ENCODE assay signal across 24 cellular contexts in genomic region chr13:90738881-90739280, GRCh38.
DNase-seq lines count a peak whose midpoint lies in the region; ATAC-seq and TF ChIP-seq lines count a peak whose summit lies in the region.
"Had no signal": no experiment of that assay in that cellular context is flagged by ENCODE, and none has a peak within 500 bp of the region (broad histone marks: within the 10 kb centered on the region; RNA-seq: fewer than 3 reads in every experiment).

No MANE protein-coding gene starts in this region.

- H3K36me3 Mint-ChIP-seq in CD4-positive, alpha-beta T cell (ENCODE audit: low read depth): no peaks in the 10 kb centered on the region
- H3K36me3 Mint-ChIP-seq: CD8-positive, alpha-beta memory T cell had no signal

- no peak overlapping the region for H3K4ac ChIP-seq in mesendoderm (ENCODE audit: low read depth, low read length)

- H3K79me1 ChIP-seq in mesendoderm (ENCODE audit: low read length): no peaks in the 10 kb centered on the region

- POLR2A ChIA-PET in CD4-positive, alpha-beta T cell (lab: Charles Lee): no interaction called here

- intact Hi-C loops in CD4-positive, alpha-beta T cell (cut with DNase I, micrococcal nuclease): no loop called here

- peaks cover 9% of the 10 kb centered on the region for H3K9me3 Mint-ChIP-seq in CD4-positive, alpha-beta T cell

- no peak overlapping the region for H4K5ac ChIP-seq in mesendoderm (ENCODE audit: low read length)

- H3K27me3 ChIP-seq in mesendoderm (ENCODE audit: insufficient read depth, low read length, poor library complexity): no peaks in the 10 kb centered on the region
- no peaks in the 10 kb centered on the region for H3K27me3 ChIP-seq in CD4-positive, alpha-beta T cell (ENCODE audit: control insufficient read depth, insufficient read depth, low read length)

- DNase-seq in EL: peak; percentile 67
- peak; percentile 56 for DNase-seq in amniotic epithelial cell (ENCODE audit: low read depth)
- peak; percentile 8 for DNase-seq in mesendoderm
- DNase-seq in CD4-positive, alpha-beta T cell: no peak
- DNase-seq in NCI-H774 (lab: John Stamatoyannopoulos, UW): no peak
- DNase-seq in superior temporal gyrus (ENCODE audit: extremely low spot score): no peak
- DNase-seq in effector CD8-positive, alpha-beta T cell (lab: John Stamatoyannopoulos, UW): no peak
- DNase-seq: AML-193; C1 segment of cervical spinal cord; Calu3; CD8-positive, alpha-beta memory T cell; DMS53; H7; Karpas-422; MM.1S; NCI-H1048; NCI-H1417 treated with DMSO at 0.1 percent for 48 hours; NCI-H187; NCI-H2107; PC-9; SHP77 treated with DMSO at 0.1 percent for 48 hours; SW 1271 had no signal

- no peak overlapping the region for H2BK15ac ChIP-seq in mesendoderm (replicated peaks; ENCODE audit: low read depth)

- H3K4me3 Mint-ChIP-seq in CD4-positive, alpha-beta T cell: no peak overlapping the region
- H3K4me3 Mint-ChIP-seq: CD8-positive, alpha-beta memory T cell had no signal

- H3K79me2 ChIP-seq in mesendoderm (ENCODE audit: control insufficient read depth, insufficient read depth, low read length): no peaks in the 10 kb centered on the region

- no peak overlapping the region for H2BK120ac ChIP-seq in mesendoderm (ENCODE audit: low read depth, low read length)

- H3K27ac ChIP-seq in mesendoderm (ENCODE audit: low read depth, low read length): no peak overlapping the region
- no peak overlapping the region for H3K27ac ChIP-seq in CD4-positive, alpha-beta T cell (ENCODE audit: low read depth, low read length)
- H3K27ac ChIP-seq: PC-9, RWPE1, SK-N-MC had no signal

- no peaks in the 10 kb centered on the region for H3K9me3 ChIP-seq in CD4-positive, alpha-beta T cell (ENCODE audit: control insufficient read depth, low read length)

- no peak overlapping the region for H3K9ac ChIP-seq in mesendoderm (ENCODE audit: low read length)

- H3K18ac ChIP-seq in mesendoderm (ENCODE audit: low read length): no peak overlapping the region

- no peak for ATAC-seq in CD4-positive, alpha-beta T cell (ENCODE audit: poor library complexity)

- H3K23ac ChIP-seq in mesendoderm (ENCODE audit: low read length): no peak overlapping the region

- H2BK5ac ChIP-seq in mesendoderm (ENCODE audit: low read length): no peak overlapping the region

- no peaks in the 10 kb centered on the region for H3K4me1 ChIP-seq in mesendoderm (ENCODE audit: control insufficient read depth, low read depth, low read length)

- H3K4me3 ChIP-seq in mesendoderm (ENCODE audit: low read length): no peak overlapping the region
- H3K4me3 ChIP-seq: PC-9, SK-N-MC had no signal

- TF ChIP-seq CTCF in CD4-positive, alpha-beta T cell (IDR thresholded peaks at IDR 0.05): no peak

- no peaks in the 10 kb centered on the region for H3K4me1 Mint-ChIP-seq in CD4-positive, alpha-beta T cell (ENCODE audit: low read depth)
- H3K4me1 Mint-ChIP-seq: CD8-positive, alpha-beta memory T cell had no signal

- no peak overlapping the region for H3K4me2 ChIP-seq in mesendoderm (ENCODE audit: low read length)
- H3K4me2 ChIP-seq: PC-9 had no signal

- H3K27ac Mint-ChIP-seq in CD4-positive, alpha-beta T cell: no peak overlapping the region
- H3K27ac Mint-ChIP-seq: CD8-positive, alpha-beta memory T cell had no signal

- H2AK5ac ChIP-seq in mesendoderm (ENCODE audit: low read length): no peak overlapping the region

- no peaks in the 10 kb centered on the region for H3K27me3 Mint-ChIP-seq in CD4-positive, alpha-beta T cell
- H3K27me3 Mint-ChIP-seq: CD8-positive, alpha-beta memory T cell had no signal

- H4K8ac ChIP-seq in mesendoderm (ENCODE audit: low read depth, low read length): no peak overlapping the region

- CTCF ChIA-PET in CD4-positive, alpha-beta T cell (lab: Charles Lee): no interaction called here

- no peaks in the 10 kb centered on the region for H3K36me3 ChIP-seq in mesendoderm (ENCODE audit: control insufficient read depth, insufficient read depth, low read length)

- H3K56ac ChIP-seq in mesendoderm (ENCODE audit: low read length): no peak overlapping the region

Comparison
In these comparisons a context has a peak if more than half of its experiments do, and no peak if none do; other contexts are left out.
1. DNase-seq: peak in EL (single experiment), amniotic epithelial cell (single experiment) and mesendoderm (single experiment); none in CD4-positive, alpha-beta T cell (0 of 10), NCI-H774 (single experiment), superior temporal gyrus (single experiment) and effector CD8-positive, alpha-beta T cell (single experiment).